ENCODE assay signal across 16 cellular contexts in genomic region chr18:29078272-29078671, GRCh38.
DNase-seq lines count a peak whose midpoint lies in the region; ATAC-seq, FAIRE-seq and TF ChIP-seq lines count a peak whose summit lies in the region.
"Had no signal": no experiment of that assay in that cellular context is flagged by ENCODE, and none has a peak within 500 bp of the region (broad histone marks: within the 10 kb centered on the region; RNA-seq: fewer than 3 reads in every experiment).

No MANE protein-coding gene starts in this region.

- H3K23me2 ChIP-seq in H1 (ENCODE audit: low read depth, low read length): no peaks in the 10 kb centered on the region

- H3K36me3 ChIP-seq in BLaER1 (no peaks in the 10 kb centered on the region), H1 (ENCODE audit: control insufficient read depth in 2 of 4, insufficient read depth in 4 of 4, low read length in 3 of 4) (no peaks in the 10 kb centered on the region), endodermal cell (ENCODE audit: control insufficient read depth, insufficient read depth, low read length) (no peaks in the 10 kb centered on the region)

- no peak overlapping the region for H2BK20ac ChIP-seq in H1 (ENCODE audit: low read length)

- H4K20me1 ChIP-seq in BLaER1: no peaks in the 10 kb centered on the region
- H4K20me1 ChIP-seq in H1 (replicated peaks in 1 of 2; ENCODE audit: control insufficient read depth in 1 of 2, insufficient read depth in 2 of 2, low read length in 2 of 2): no peaks in the 10 kb centered on the region

- H4K8ac ChIP-seq in H1 (ENCODE audit: extremely low read depth, insufficient read depth, low read length): no peak overlapping the region

- H3K79me2 ChIP-seq in H1 (ENCODE audit: control insufficient read depth in 1 of 2, insufficient read depth in 2 of 2, low read length in 2 of 2): no peaks in the 10 kb centered on the region

- no peaks in the 10 kb centered on the region for H3K79me1 ChIP-seq in H1 (ENCODE audit: low read depth, low read length)

- no peak overlapping the region for H3K56ac ChIP-seq in H1 (replicated peaks; ENCODE audit: insufficient read length, low read depth, low read length)

- no peak overlapping the region for H2BK15ac ChIP-seq in H1 (ENCODE audit: low read length)

- no peak overlapping the region for H2BK12ac ChIP-seq in H1 (ENCODE audit: low read depth, low read length)

- no peaks in the 10 kb centered on the region for H3K27me3 Mint-ChIP-seq in endodermal cell (ENCODE audit: insufficient read depth)

- no peak overlapping the region for H2BK5ac ChIP-seq in H1 (ENCODE audit: low read depth, low read length)

- TF ChIP-seq RAD21 in H1 (IDR thresholded peaks at IDR 0.05 in 1 of 2, conservative IDR thresholded peaks at IDR 0.05 in 1 of 2; ENCODE audit: low read depth in 2 of 2, low read length in 2 of 2): no peak

- no peak overlapping the region for H3K4me3 Mint-ChIP-seq in endodermal cell

- H3K23ac ChIP-seq in H1 (ENCODE audit: insufficient read length): no peak overlapping the region

- TF ChIP-seq CTCF in H1 (IDR thresholded peaks at IDR 0.05; ENCODE audit: control extremely low read depth in 1 of 3, insufficient read depth in 1 of 3, low read depth in 1 of 3, low read length in 3 of 3) (no peak), endodermal cell (conservative IDR thresholded peaks at IDR 0.05) (no peak)

- no peak overlapping the region for H3K4ac ChIP-seq in H1 (replicated peaks; ENCODE audit: insufficient read length, low read depth, low read length)

- no peaks in the 10 kb centered on the region for H3K27me3 ChIP-seq in BLaER1
- no peaks in the 10 kb centered on the region for H3K27me3 ChIP-seq in H1 (replicated peaks in 1 of 4; ENCODE audit: control insufficient read depth in 3 of 4, extremely low read depth in 1 of 4, insufficient read depth in 3 of 4, low read length in 3 of 4)
- no peaks in the 10 kb centered on the region for H3K27me3 ChIP-seq in endodermal cell (ENCODE audit: control insufficient read depth, insufficient read depth, low read length, poor library complexity, severe bottlenecking)

- H2AK5ac ChIP-seq in H1 (ENCODE audit: low read depth, low read length): no peak overlapping the region

- no peak for FAIRE-seq in H1 (lab: Jason Lieb, UNC)
- FAIRE-seq: A204.1, GM12891, HTR-8/SVneo had no signal

- peaks cover 9% of the 10 kb centered on the region; the same call in 1 of the 2 replicates for H3K4me1 ChIP-seq in BLaER1
- no peaks in the 10 kb centered on the region for H3K4me1 ChIP-seq in H1 (replicated peaks in 1 of 4; ENCODE audit: control insufficient read depth in 3 of 4, insufficient read depth in 4 of 4, low read length in 3 of 4)
- H3K4me1 ChIP-seq in endodermal cell (ENCODE audit: control insufficient read depth, insufficient read depth, low read length): peaks cover 13% of the 10 kb centered on the region

- H3K4me1 Mint-ChIP-seq in endodermal cell: peaks cover 26% of the 10 kb centered on the region

- peak; percentile 12 for DNase-seq in NCI-H1436 (lab: John Stamatoyannopoulos, UW)
- DNase-seq in NCI-H1436 treated with DMSO at 0.1 percent for 48 hours (lab: John Stamatoyannopoulos, UW): no peak
- DNase-seq in NCI-H2171 (lab: John Stamatoyannopoulos, UW): peak; percentile 76
- DNase-seq in H1 (ENCODE audit: low read depth in 1 of 2, low spot score in 2 of 2): no peak
- no peak for DNase-seq in endodermal cell
- DNase-seq: DMS79, NCI-H2081 treated with DMSO at 0.1 percent for 48 hours, NCI-H510A treated with DMSO at 0.1 percent for 48 hours, PC-3 had no signal

- no peak for ATAC-seq in activated CD4-positive, CD25-positive, alpha-beta regulatory T cell treated with anti-CD3 and anti-CD28 coated beads, Interleukin-2, amount 50 U/mL, for 24 hours
- no peak for ATAC-seq in HG02870 (IDR thresholded peaks at IDR 0.05; ENCODE audit: unreplicated experiment)
- ATAC-seq: HCT116, PC-3 had no signal

- peak overlapping the region; percentile 34; the same call in 1 of the 2 replicates for H2AFZ ChIP-seq in H1 (ENCODE audit: low read length)

- H3K9ac ChIP-seq in BLaER1 (no peak overlapping the region), H1 (replicated peaks in 1 of 4; ENCODE audit: extremely low read depth in 1 of 4, low read depth in 3 of 4, low read length in 3 of 4) (no peak overlapping the region), endodermal cell (ENCODE audit: extremely low read depth, low read length, poor library complexity, severe bottlenecking) (no peak overlapping the region)

- no peak overlapping the region for H4K5ac ChIP-seq in H1 (ENCODE audit: insufficient read length, low read depth, low read length)

- no peak overlapping the region for H3K4me3 ChIP-seq in BLaER1
- no peak overlapping the region for H3K4me3 ChIP-seq in H1 (ENCODE audit: extremely low read depth in 1 of 4, insufficient read depth in 2 of 4, low read depth in 3 of 4, low read length in 4 of 4)
- no peak overlapping the region for H3K4me3 ChIP-seq in endodermal cell (ENCODE audit: low read length)

- no peak overlapping the region for H3K27ac Mint-ChIP-seq in endodermal cell

- no peak overlapping the region for H3K14ac ChIP-seq in H1 (ENCODE audit: insufficient read length)

- no peak for TF ChIP-seq POLR2A in H1 (IDR thresholded peaks at IDR 0.05; ENCODE audit: control extremely low read depth in 1 of 2, low read depth in 2 of 2, low read length in 2 of 2)

- no peaks in the 10 kb centered on the region for H3K9me3 Mint-ChIP-seq in endodermal cell

- CTCF ChIA-PET in H1 (lab: Charles Lee; ENCODE audit: partially characterized antibody): interaction anchor here (0.7 kb wide), 1 partner anchor 725 kb away, joined by 3 read pairs; no protein-coding TSS in a partner anchor

- POLR2A ChIA-PET in H1 (lab: Charles Lee; ENCODE audit: partially characterized antibody): no interaction called here

- H3K9me3 ChIP-seq in BLaER1 (no peaks in the 10 kb centered on the region), H1 (ENCODE audit: insufficient read depth in 2 of 2, low read depth in 1 of 2, low read length in 1 of 2) (no peaks in the 10 kb centered on the region), endodermal cell (ENCODE audit: control insufficient read depth, low read length) (no peaks in the 10 kb centered on the region)

- H2BK120ac ChIP-seq in H1 (replicated peaks; ENCODE audit: low read depth, low read length): no peak overlapping the region

- no peak overlapping the region for H3K18ac ChIP-seq in H1 (ENCODE audit: extremely low read depth, low read length)

- H3K27ac ChIP-seq in BLaER1 (no peak overlapping the region), H1 (ENCODE audit: low read depth, low read length) (no peak overlapping the region), endodermal cell (ENCODE audit: low read depth, low read length) (no peak overlapping the region)

- no peak for TF ChIP-seq EP300 in H1 (IDR thresholded peaks at IDR 0.05; ENCODE audit: borderline replicate concordance in 1 of 2, low read depth in 2 of 2, low read length in 2 of 2)

- WGBS in H1 (ENCODE audit: extremely low coverage in 1 of 2, insufficient coverage in 1 of 2, insufficient read length in 1 of 2, insufficient replicate concordance in 2 of 2, low coverage in 1 of 2, low lambda C conversion rate in 2 of 2, missing lambda C conversion rate in 1 of 2), 2 experiments: 90% methylated on average over 3 of the region's 3 CpGs; no CpG with 5 or more reads in 1 of the 2 experiments
- WGBS in endodermal cell (ENCODE audit: insufficient coverage in 1 of 2, insufficient read length in 1 of 2), 2 experiments: 93 to 100% methylated on average over 3 of the region's 3 CpGs

- H4K91ac ChIP-seq in H1 (replicated peaks; ENCODE audit: insufficient read length, low read length): no peak overlapping the region

- peak overlapping the region; percentile 20; the same call in 1 of the 2 replicates for H3K4me2 ChIP-seq in BLaER1
- H3K4me2 ChIP-seq in H1 (ENCODE audit: insufficient read depth in 1 of 2, low read depth in 2 of 2, low read length in 2 of 2): no peak overlapping the region

- H3K36me3 Mint-ChIP-seq in endodermal cell (ENCODE audit: low read depth): no peaks in the 10 kb centered on the region

TF ChIP-seq in H1, 55 proteins besides CTCF, POLR2A, EP300 and RAD21:
- TF ChIP-seq RXRA (IDR thresholded peaks at IDR 0.05; ENCODE audit: insufficient read depth, low read depth, low read length) (no peak), SUZ12 (IDR thresholded peaks at IDR 0.05; ENCODE audit: low read length) (no peak), NANOG (IDR thresholded peaks at IDR 0.05; ENCODE audit: insufficient read depth, low read depth, low read length, poor library complexity, severe bottlenecking) (no peak), TAF7 (optimal IDR thresholded peaks at IDR 0.05; ENCODE audit: borderline replicate concordance, low read depth, low read length) (no peak), KDM4A (IDR thresholded peaks at IDR 0.05; ENCODE audit: low read depth, low read length, severe bottlenecking) (no peak), CHD2 (IDR thresholded peaks at IDR 0.05; ENCODE audit: low read length) (no peak), CHD1 (IDR thresholded peaks at IDR 0.05; ENCODE audit: low read depth, low read length) (no peak), GABPA (IDR thresholded peaks at IDR 0.05; ENCODE audit: borderline replicate concordance, insufficient read depth, low read length) (no peak), ASH2L (IDR thresholded peaks at IDR 0.05; ENCODE audit: low read length) (no peak), FOSL1 (IDR thresholded peaks at IDR 0.05; ENCODE audit: insufficient read depth, low read depth, low read length) (no peak), JUN (IDR thresholded peaks at IDR 0.05; ENCODE audit: low read depth, low read length) (no peak), NRF1 (IDR thresholded peaks at IDR 0.05; ENCODE audit: low read depth, low read length) (no peak), CTBP2 (IDR thresholded peaks at IDR 0.05; ENCODE audit: borderline replicate concordance, insufficient read depth, insufficient read length, low read length) (no peak), TBP (IDR thresholded peaks at IDR 0.05; ENCODE audit: low read depth, low read length) (no peak), BRCA1 (IDR thresholded peaks at IDR 0.05; ENCODE audit: low read depth, low read length) (no peak), GTF2F1 (IDR thresholded peaks at IDR 0.05; ENCODE audit: borderline replicate concordance, low read depth, low read length) (no peak), HDAC2 (IDR thresholded peaks at IDR 0.05; ENCODE audit: borderline replicate concordance in 1 of 2, low read depth in 2 of 2, low read length in 2 of 2) (no peak)

Comparison
In these comparisons a context has a peak if more than half of its experiments do, and no peak if none do; other contexts are left out.
1. DNase-seq: peak in NCI-H1436 (single experiment) and NCI-H2171 (single experiment); none in NCI-H1436 treated with DMSO at 0.1 percent for 48 hours (single experiment), H1 (0 of 2) and endodermal cell (single experiment).